ENCODE assay signal across 8 cellular contexts in genomic region chr7:51141451-51141971, GRCh38.
DNase-seq lines count a peak whose midpoint lies in the region; ATAC-seq and TF ChIP-seq lines count a peak whose summit lies in the region.

No MANE protein-coding gene starts in this region.

- no peaks in the 10 kb centered on the region for H3K9me3 Mint-ChIP-seq in type B pancreatic cell

- no peaks in the 10 kb centered on the region for H3K9me3 ChIP-seq in ascending aorta

- no peaks in the 10 kb centered on the region for H3K4me1 ChIP-seq in ascending aorta

- H3K27ac Mint-ChIP-seq in type B pancreatic cell: peak overlapping the region; percentile 15

- ATAC-seq in HG03159 (IDR thresholded peaks at IDR 0.05; ENCODE audit: unreplicated experiment) (no peak), HG03097 (IDR thresholded peaks at IDR 0.05; ENCODE audit: low FRiP score, unreplicated experiment) (no peak)

- no peak overlapping the region for H3K4me3 ChIP-seq in LNCaP clone FGC (ENCODE audit: low read depth, low read length)
- H3K4me3 ChIP-seq in ascending aorta: no peak overlapping the region

- peaks cover 3% of the 10 kb centered on the region for H3K36me3 Mint-ChIP-seq in type B pancreatic cell

- H3K27me3 Mint-ChIP-seq in type B pancreatic cell: no peaks in the 10 kb centered on the region

- H3K27ac ChIP-seq in ascending aorta: no peak overlapping the region

- H3K4me1 Mint-ChIP-seq in type B pancreatic cell (ENCODE audit: unreplicated experiment): no peaks in the 10 kb centered on the region

- intact Hi-C loops in ascending aorta (cut with DNase I): loop anchor here (1.0 to 10.0 kb wide), 2 partner anchors 357 to 673 kb away; partner anchors contain the start of gene GRB10

- H3K4me3 Mint-ChIP-seq in type B pancreatic cell: no peak overlapping the region

- H3K27me3 ChIP-seq in ascending aorta: no peaks in the 10 kb centered on the region

- TF ChIP-seq CTCF in LNCaP clone FGC (IDR thresholded peaks at IDR 0.05; ENCODE audit: control insufficient read depth, extremely low read depth, insufficient read depth) (peak; percentile 63), ascending aorta (IDR thresholded peaks at IDR 0.05) (peak; percentile 10 to 72 (median 45)), type B pancreatic cell (conservative IDR thresholded peaks at IDR 0.05) (peak; percentile 75)

- DNase-seq in Daoy (ENCODE audit: low read depth): peak; percentile 55
- peak; percentile 21 for DNase-seq in LNCaP clone FGC (ENCODE audit: low read depth)
- DNase-seq in ascending aorta (ENCODE audit: low spot score in 2 of 2): no peak
- peak; percentile 55 for DNase-seq in iPS-NIHi11 (ENCODE audit: low spot score)
- no peak for DNase-seq in type B pancreatic cell (ENCODE audit: extremely low spot score, unreplicated experiment)
- no peak for DNase-seq in activated CD4-positive, alpha-beta T cell treated with anti-CD3 and anti-CD28 coated beads, Interleukin-2, amount 50 U/mL, for 4 hours

- no peaks in the 10 kb centered on the region for H3K36me3 ChIP-seq in ascending aorta

Comparison
In these comparisons a context has a peak if more than half of its experiments do, and no peak if none do; other contexts are left out.
1. DNase-seq: peak in Daoy (single experiment), LNCaP clone FGC (single experiment) and iPS-NIHi11 (single experiment); none in ascending aorta (0 of 2), type B pancreatic cell (single experiment) and activated CD4-positive, alpha-beta T cell treated with anti-CD3 and anti-CD28 coated beads, Interleukin-2, amount 50 U/mL, for 4 hours (0 of 2).
2. Peak in every context shown above with its lines, with median percentiles within 50 percentile points of each other: CTCF ChIP-seq.